ENCODE assay signal across 10 cellular contexts in the genomic region with DNA sequence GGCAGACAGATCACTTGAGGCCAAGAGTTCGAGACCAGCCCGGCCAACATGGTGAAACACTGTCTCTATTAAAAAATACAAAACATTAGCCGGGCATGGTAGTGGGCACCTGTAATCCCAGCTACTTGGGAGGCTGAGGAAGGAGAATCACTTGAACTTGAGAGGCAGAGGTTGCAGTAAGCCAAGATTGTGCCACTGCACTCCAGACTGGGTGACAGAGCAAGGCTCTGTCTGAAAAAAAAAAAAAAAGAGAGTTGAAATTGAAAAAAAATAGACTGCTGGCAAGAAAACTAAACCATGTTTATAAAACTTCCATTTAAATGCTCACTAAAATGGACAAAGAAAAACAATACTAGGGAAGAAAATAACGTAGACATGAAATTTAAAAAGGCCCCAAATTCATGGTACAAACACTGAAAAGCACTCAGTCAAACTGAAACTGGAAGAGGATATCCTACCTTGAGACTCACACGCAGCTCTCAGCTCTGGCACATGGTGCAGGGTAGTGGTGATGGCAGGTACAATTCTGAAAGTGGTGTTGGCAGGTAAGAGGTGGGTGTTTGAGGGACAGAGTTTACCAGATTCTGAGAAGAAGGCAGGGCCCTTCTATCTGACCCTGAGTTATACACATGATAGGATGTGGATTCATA. TPM values are rescaled to one million over a fixed set of nuclear protein-coding genes. Genes with fewer than 3 reads are reported as not detected.
DNase-seq lines count a peak whose midpoint lies in the region; ATAC-seq and TF ChIP-seq lines count a peak whose summit lies in the region.
"Had no signal": no experiment of that assay in that cellular context is flagged by ENCODE, and none has a peak within 500 bp of the region (broad histone marks: within the 10 kb centered on the region; RNA-seq: fewer than 3 reads in every experiment).

No MANE protein-coding gene starts in this region.

- no peak for TF ChIP-seq CTCF in transverse colon (IDR thresholded peaks at IDR 0.05)

- no peak for TF ChIP-seq POLR2A in transverse colon (IDR thresholded peaks at IDR 0.05)

- H3K36me3 ChIP-seq in transverse colon: peaks cover 0 to 27% (median 11%) of the 10 kb centered on the region in 4 donors

- H3K27ac ChIP-seq in transverse colon: peak overlapping the region in 3 of 4 donors; percentile 26 to 79 (median 33)

- TF ChIP-seq EP300 in transverse colon (IDR thresholded peaks at IDR 0.05; ENCODE audit: low read depth): no peak

- 61 to 63% methylated on average over 4 to 5 of the region's 5 CpGs for WGBS in transverse colon (ENCODE audit: low coverage in 1 of 2), 2 donors

- DNase-seq in activated T-cell treated with anti-CD3 and anti-CD28 coated beads for 24 hours (ENCODE audit: low read depth) (peak; percentile 44), RPMI8226 (peak; percentile 28), transverse colon (no peak), head of caudate nucleus (no peak), epidermal melanocyte (ENCODE audit: insufficient read length, low spot score) (no peak)
- DNase-seq in activated T-cell treated with anti-CD3 and anti-CD28 coated beads, Interleukin-2, amount 50 U/mL, for 1 hour: no peak
- DNase-seq: H9 had no signal

- in situ Hi-C loops in transverse colon (cut with MboI; ENCODE audit: low pct_ligation_motif_present in 1 of 4, low pct_unique_long_range_greater_than_20kb in 1 of 4, low sequenced_read_pairs in 3 of 4): no loop called here

- intact Hi-C loops in transverse colon (cut with DNase I; ENCODE audit: low total_unique reads): no loop called here
- intact Hi-C loops in head of caudate nucleus (cut with DNase I): no loop called here

- no peaks in the 10 kb centered on the region for H3K4me1 ChIP-seq in transverse colon

- H3K4me3 ChIP-seq in transverse colon: no peak overlapping the region
- H3K4me3 ChIP-seq: K562 had no signal

- ATAC-seq in esophagus mucosa (peak; percentile 39), HG03097 (IDR thresholded peaks at IDR 0.05; ENCODE audit: low FRiP score, unreplicated experiment) (no peak)
- ATAC-seq: K562 had no signal

- no peaks in the 10 kb centered on the region for H3K9me3 ChIP-seq in transverse colon

- H3K27me3 ChIP-seq in transverse colon: no peaks in the 10 kb centered on the region

RNA-seq across cellular contexts. Expression of gene CNTROB, which starts 19.3 kb away (rescaled TPM):
- total RNA-seq in esophagus mucosa (15.4 TPM), transverse colon (10 to 100 TPM; 22.7 to 62.1 (median 31.6) TPM)

RNA-seq across cellular contexts. Expression of gene TRAPPC1, which starts 19.5 kb away (rescaled TPM):
- 108 TPM for total RNA-seq in esophagus mucosa
- total RNA-seq in transverse colon: 10 to 100 TPM; 42.7 to 70.9 (median 68.8) TPM

RNA-seq across cellular contexts. Expression of gene KCNAB3, which starts 21.6 kb away (rescaled TPM):
- total RNA-seq in esophagus mucosa (0.44 TPM), transverse colon (1 to 10 TPM in 1 of 4 donors, under 1 TPM in 2, not detected in 1; 0.40 to 1.6 (median 0.82) TPM)

RNA-seq across cellular contexts. Expression of gene RNF227, which starts 35.2 kb away (rescaled TPM):
- total RNA-seq in esophagus mucosa: 2.4 TPM
- total RNA-seq in transverse colon: 1 to 10 TPM in 2 of 4 donors, under 1 TPM in 1, not detected in 1; 0.75 to 3.4 (median 2.7) TPM

RNA-seq across cellular contexts. Expression of gene GUCY2D, which starts 51.1 kb away (rescaled TPM):
- total RNA-seq in esophagus mucosa: 3.5 TPM
- under 1 TPM in 1 of 4 donors, not detected in 3; 0.14 TPM for total RNA-seq in transverse colon

Comparison
In these comparisons a context has a peak if more than half of its experiments do, and no peak if none do; other contexts are left out.
1. DNase-seq: peak in activated T-cell treated with anti-CD3 and anti-CD28 coated beads for 24 hours (single experiment) and RPMI8226 (single experiment); none in activated T-cell treated with anti-CD3 and anti-CD28 coated beads, Interleukin-2, amount 50 U/mL, for 1 hour (single experiment), transverse colon (single experiment), head of caudate nucleus (0 of 42) and epidermal melanocyte (single experiment).